1 cellular context compared by ENCODE assay signal in the genomic region with DNA sequence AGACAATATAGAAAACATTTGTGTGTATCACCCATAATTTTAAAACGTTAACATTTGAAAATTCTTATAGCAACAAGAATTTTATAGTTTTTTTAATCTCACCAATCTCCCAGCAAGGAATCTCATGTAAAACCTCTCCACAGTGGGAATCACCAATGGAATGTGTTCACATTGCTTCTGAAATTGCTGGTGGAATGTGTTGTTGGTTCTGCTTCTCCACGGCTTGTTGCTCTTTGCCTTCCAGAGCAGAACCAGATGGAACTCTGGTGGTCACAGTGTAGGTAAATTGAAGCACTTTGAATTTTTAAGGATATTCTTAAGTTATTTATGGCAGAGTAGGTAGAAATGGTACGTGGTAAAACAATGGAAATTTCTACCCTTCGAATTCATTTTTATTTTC.
TF ChIP-seq lines count a peak whose summit lies in the region.

No MANE protein-coding gene starts in this region.

TF ChIP-seq in HepG2, 621 proteins besides CTCF, POLR2A, EP300 and RAD21:
- TF ChIP-seq, protein P1, sequence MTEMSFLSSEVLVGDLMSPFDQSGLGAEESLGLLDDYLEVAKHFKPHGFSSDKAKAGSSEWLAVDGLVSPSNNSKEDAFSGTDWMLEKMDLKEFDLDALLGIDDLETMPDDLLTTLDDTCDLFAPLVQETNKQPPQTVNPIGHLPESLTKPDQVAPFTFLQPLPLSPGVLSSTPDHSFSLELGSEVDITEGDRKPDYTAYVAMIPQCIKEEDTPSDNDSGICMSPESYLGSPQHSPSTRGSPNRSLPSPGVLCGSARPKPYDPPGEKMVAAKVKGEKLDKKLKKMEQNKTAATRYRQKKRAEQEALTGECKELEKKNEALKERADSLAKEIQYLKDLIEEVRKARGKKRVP (CRISPR knock-in tag; IDR thresholded peaks at IDR 0.05): no peak
- TF ChIP-seq THYN1 (CRISPR knock-in tag; IDR thresholded peaks at IDR 0.05; ENCODE audit: borderline replicate concordance, low read depth) (no peak), XBP1 (CRISPR knock-in tag; IDR thresholded peaks at IDR 0.05) (no peak), HES4 (CRISPR knock-in tag; IDR thresholded peaks at IDR 0.05; ENCODE audit: borderline replicate concordance) (no peak), ATAD3A (CRISPR knock-in tag; IDR thresholded peaks at IDR 0.05) (no peak), ZNF264 (CRISPR knock-in tag; IDR thresholded peaks at IDR 0.05) (no peak), ZNF335 (CRISPR knock-in tag; IDR thresholded peaks at IDR 0.05) (no peak), SKI (IDR thresholded peaks at IDR 0.05; ENCODE audit: partially characterized antibody) (no peak), U2AF1 (optimal IDR thresholded peaks at IDR 0.05; ENCODE audit: low read depth, low read length) (no peak), ZNF777 (CRISPR knock-in tag; IDR thresholded peaks at IDR 0.05) (no peak), ZC3H13 (CRISPR knock-in tag; IDR thresholded peaks at IDR 0.05) (no peak), WIZ (CRISPR knock-in tag; IDR thresholded peaks at IDR 0.05) (no peak), MBNL3 (CRISPR knock-in tag; conservative IDR thresholded peaks at IDR 0.05) (no peak)
- TF ChIP-seq, protein P2, sequence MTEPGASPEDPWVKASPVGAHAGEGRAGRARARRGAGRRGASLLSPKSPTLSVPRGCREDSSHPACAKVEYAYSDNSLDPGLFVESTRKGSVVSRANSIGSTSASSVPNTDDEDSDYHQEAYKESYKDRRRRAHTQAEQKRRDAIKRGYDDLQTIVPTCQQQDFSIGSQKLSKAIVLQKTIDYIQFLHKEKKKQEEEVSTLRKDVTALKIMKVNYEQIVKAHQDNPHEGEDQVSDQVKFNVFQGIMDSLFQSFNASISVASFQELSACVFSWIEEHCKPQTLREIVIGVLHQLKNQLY (CRISPR knock-in tag; IDR thresholded peaks at IDR 0.05): no peak
- TF ChIP-seq, protein P3, sequence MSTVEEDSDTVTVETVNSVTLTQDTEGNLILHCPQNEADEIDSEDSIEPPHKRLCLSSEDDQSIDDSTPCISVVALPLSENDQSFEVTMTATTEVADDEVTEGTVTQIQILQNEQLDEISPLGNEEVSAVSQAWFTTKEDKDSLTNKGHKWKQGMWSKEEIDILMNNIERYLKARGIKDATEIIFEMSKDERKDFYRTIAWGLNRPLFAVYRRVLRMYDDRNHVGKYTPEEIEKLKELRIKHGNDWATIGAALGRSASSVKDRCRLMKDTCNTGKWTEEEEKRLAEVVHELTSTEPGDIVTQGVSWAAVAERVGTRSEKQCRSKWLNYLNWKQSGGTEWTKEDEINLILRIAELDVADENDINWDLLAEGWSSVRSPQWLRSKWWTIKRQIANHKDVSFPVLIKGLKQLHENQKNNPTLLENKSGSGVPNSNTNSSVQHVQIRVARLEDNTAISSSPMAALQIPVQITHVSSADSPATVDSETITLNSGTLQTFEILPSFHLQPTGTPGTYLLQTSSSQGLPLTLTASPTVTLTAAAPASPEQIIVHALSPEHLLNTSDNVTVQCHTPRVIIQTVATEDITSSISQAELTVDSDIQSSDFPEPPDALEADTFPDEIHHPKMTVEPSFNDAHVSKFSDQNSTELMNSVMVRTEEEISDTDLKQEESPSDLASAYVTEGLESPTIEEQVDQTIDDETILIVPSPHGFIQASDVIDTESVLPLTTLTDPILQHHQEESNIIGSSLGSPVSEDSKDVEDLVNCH (CRISPR knock-in tag; IDR thresholded peaks at IDR 0.05): no peak
- TF ChIP-seq, protein P4, sequence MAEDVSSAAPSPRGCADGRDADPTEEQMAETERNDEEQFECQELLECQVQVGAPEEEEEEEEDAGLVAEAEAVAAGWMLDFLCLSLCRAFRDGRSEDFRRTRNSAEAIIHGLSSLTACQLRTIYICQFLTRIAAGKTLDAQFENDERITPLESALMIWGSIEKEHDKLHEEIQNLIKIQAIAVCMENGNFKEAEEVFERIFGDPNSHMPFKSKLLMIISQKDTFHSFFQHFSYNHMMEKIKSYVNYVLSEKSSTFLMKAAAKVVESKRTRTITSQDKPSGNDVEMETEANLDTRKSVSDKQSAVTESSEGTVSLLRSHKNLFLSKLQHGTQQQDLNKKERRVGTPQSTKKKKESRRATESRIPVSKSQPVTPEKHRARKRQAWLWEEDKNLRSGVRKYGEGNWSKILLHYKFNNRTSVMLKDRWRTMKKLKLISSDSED (CRISPR knock-in tag; IDR thresholded peaks at IDR 0.05): no peak
- TF ChIP-seq, protein P5, sequence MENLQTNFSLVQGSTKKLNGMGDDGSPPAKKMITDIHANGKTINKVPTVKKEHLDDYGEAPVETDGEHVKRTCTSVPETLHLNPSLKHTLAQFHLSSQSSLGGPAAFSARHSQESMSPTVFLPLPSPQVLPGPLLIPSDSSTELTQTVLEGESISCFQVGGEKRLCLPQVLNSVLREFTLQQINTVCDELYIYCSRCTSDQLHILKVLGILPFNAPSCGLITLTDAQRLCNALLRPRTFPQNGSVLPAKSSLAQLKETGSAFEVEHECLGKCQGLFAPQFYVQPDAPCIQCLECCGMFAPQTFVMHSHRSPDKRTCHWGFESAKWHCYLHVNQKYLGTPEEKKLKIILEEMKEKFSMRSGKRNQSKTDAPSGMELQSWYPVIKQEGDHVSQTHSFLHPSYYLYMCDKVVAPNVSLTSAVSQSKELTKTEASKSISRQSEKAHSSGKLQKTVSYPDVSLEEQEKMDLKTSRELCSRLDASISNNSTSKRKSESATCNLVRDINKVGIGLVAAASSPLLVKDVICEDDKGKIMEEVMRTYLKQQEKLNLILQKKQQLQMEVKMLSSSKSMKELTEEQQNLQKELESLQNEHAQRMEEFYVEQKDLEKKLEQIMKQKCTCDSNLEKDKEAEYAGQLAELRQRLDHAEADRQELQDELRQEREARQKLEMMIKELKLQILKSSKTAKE (CRISPR knock-in tag; IDR thresholded peaks at IDR 0.05; ENCODE audit: borderline replicate concordance): no peak
TF ChIP-seq in HepG2: peak in this region for 0.
